Comparison of ENCODE assay signal across 12 cellular contexts in the genomic region with DNA sequence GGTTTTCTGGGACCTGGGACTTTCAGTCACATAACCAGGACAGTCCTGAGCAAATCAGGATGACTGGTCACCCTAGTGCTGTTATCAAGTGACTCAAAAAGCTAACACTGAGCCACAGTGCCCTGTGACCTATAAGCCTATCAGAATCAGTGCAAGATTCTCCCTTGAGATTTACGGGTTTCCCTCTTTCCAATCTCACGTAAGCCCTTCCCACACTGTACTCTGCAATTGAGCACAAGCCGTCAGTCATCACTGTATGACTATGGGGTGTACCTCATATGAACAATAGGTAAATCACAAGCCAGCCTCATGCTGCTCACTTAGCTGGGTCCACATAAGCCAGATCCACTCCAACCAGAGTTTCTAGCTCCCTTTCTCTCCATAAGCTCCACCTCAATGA. TPM values are rescaled to one million over a fixed set of nuclear protein-coding genes. Genes with fewer than 3 reads are reported as not detected.
DNase-seq lines count a peak whose midpoint lies in the region; ATAC-seq and TF ChIP-seq lines count a peak whose summit lies in the region.
"Had no signal": no experiment of that assay in that cellular context is flagged by ENCODE, and none has a peak within 500 bp of the region (broad histone marks: within the 10 kb centered on the region; RNA-seq: fewer than 3 reads in every experiment).

No MANE protein-coding gene starts in this region.

- POLR2A ChIA-PET in PC-3 (lab: Charles Lee; ENCODE audit: unreplicated experiment), result no interaction called here

- H3K4me1 ChIP-seq in PC-3 (ENCODE audit: insufficient read depth, low read length) (no peaks in the 10 kb centered on the region), Peyer's patch (no peaks in the 10 kb centered on the region)

- BruUV-seq in PC-3 (replicated peaks; lab: Mats Ljungman, UMichigan), result no TSS peak

- H3K27me3 ChIP-seq in PC-3 (ENCODE audit: low read length) (no peaks in the 10 kb centered on the region), Peyer's patch (no peaks in the 10 kb centered on the region)

- intact Hi-C loops in PC-3 (cut with micrococcal nuclease), result no loop called here

- H3K4me3 ChIP-seq in PC-3 (ENCODE audit: low read length) (no peak overlapping the region), Peyer's patch (no peak overlapping the region)

- no peaks in the 10 kb centered on the region for H4K20me1 ChIP-seq in PC-3 (ENCODE audit: low read length)

- no peaks in the 10 kb centered on the region for H3K9me3 ChIP-seq in PC-3 (ENCODE audit: low read length)
- peaks cover 0 to 3% (median 0%) of the 10 kb centered on the region in 4 donors for H3K9me3 ChIP-seq in Peyer's patch

- DNase-seq in PC-3 (no peak), Peyer's patch (no peak), nucleus accumbens (lab: John Stamatoyannopoulos, UW) (no peak), NCI-H82 treated with DMSO at 0.1 percent for 48 hours (lab: John Stamatoyannopoulos, UW; ENCODE audit: unreplicated experiment) (no peak), SKM-1 treated with dmso at 0.1 percent for 144 hours (lab: John Stamatoyannopoulos, UW; ENCODE audit: unreplicated experiment) (no peak)
- DNase-seq: KBM-7, NCI-H526 treated with DMSO at 0.1 percent for 48 hours, T-cell had no signal

- no peak overlapping the region for H3K4me2 ChIP-seq in PC-3 (ENCODE audit: low read length)

- no peaks in the 10 kb centered on the region for H3K79me2 ChIP-seq in PC-3 (ENCODE audit: low read length)

- H2AFZ ChIP-seq in PC-3 (ENCODE audit: low read length), result no peak overlapping the region

- H3K27ac ChIP-seq in PC-3 (ENCODE audit: low read length) (no peak overlapping the region), Peyer's patch (no peak overlapping the region)
- H3K27ac ChIP-seq: C4-2B had no signal

- H3K9me2 ChIP-seq in PC-3 (replicated peaks; ENCODE audit: low read length), result no peaks in the 10 kb centered on the region

- H3K9ac ChIP-seq in PC-3 (ENCODE audit: low read length), result no peak overlapping the region

- no peaks in the 10 kb centered on the region for H3F3A ChIP-seq in PC-3 (ENCODE audit: low read length, unreplicated experiment)

- TF ChIP-seq POLR2A in GM18505 (IDR thresholded peaks at IDR 0.05; ENCODE audit: borderline replicate concordance, extremely low read depth, insufficient read depth, insufficient read length) (no peak), Peyer's patch (IDR thresholded peaks at IDR 0.05) (no peak)

- CTCF ChIA-PET in PC-3 (lab: Charles Lee), result no interaction called here

- peak; percentile 57 for ATAC-seq in GM18505 (IDR thresholded peaks at IDR 0.05; ENCODE audit: unreplicated experiment)
- ATAC-seq in GM19463 (IDR thresholded peaks at IDR 0.05; ENCODE audit: unreplicated experiment), result peak; percentile 63
- ATAC-seq in HG02943 (IDR thresholded peaks at IDR 0.05; ENCODE audit: low read depth, unreplicated experiment), result peak; percentile 47
- peak; percentile 50 for ATAC-seq in PC-3
- ATAC-seq: T-cell had no signal

- TF ChIP-seq CTCF in PC-3 (conservative IDR thresholded peaks at IDR 0.05; ENCODE audit: low read depth, low read length) (no peak), Peyer's patch (IDR thresholded peaks at IDR 0.05) (no peak)

- H3K36me3 ChIP-seq in PC-3 (ENCODE audit: low read depth, low read length) (no peaks in the 10 kb centered on the region), Peyer's patch (no peaks in the 10 kb centered on the region)

RNA-seq across cellular contexts. Expression of a gene that starts 21.0 kb away (rescaled TPM):
- total RNA-seq in PC-3 (2014; rRNA removed), result not detected in 2 replicates
- total RNA-seq in Peyer's patch, result not detected
